10 cellular contexts compared by ENCODE assay signal in genomic region chr7:153886506-153887391, GRCh38.
DNase-seq lines count a peak whose midpoint lies in the region; ATAC-seq and TF ChIP-seq lines count a peak whose summit lies in the region.
"Had no signal": no experiment of that assay in that cellular context is flagged by ENCODE, and none has a peak within 500 bp of the region (broad histone marks: within the 10 kb centered on the region; RNA-seq: fewer than 3 reads in every experiment).

No MANE protein-coding gene starts in this region.

- H3K4me2 ChIP-seq in MM.1S (ENCODE audit: low read depth, low read length): no peak overlapping the region

- no peaks in the 10 kb centered on the region for H3K9me2 ChIP-seq in MM.1S (replicated peaks; ENCODE audit: insufficient read depth, low read length)

- ATAC-seq in GM18502 (IDR thresholded peaks at IDR 0.05; ENCODE audit: poor library complexity, unreplicated experiment) (no peak), GM19351 (IDR thresholded peaks at IDR 0.05; ENCODE audit: unreplicated experiment) (no peak), HG02852 (IDR thresholded peaks at IDR 0.05; ENCODE audit: unreplicated experiment) (no peak)
- ATAC-seq: Panc1 had no signal

- H3K9ac ChIP-seq in iPS-20b (ENCODE audit: low read depth, low read length) (no peak overlapping the region; the same call in 1 of the 2 replicates), skeletal muscle tissue (ENCODE audit: low read depth in 1 of 3, low read length in 3 of 3) (no peak overlapping the region), MM.1S (ENCODE audit: low read length) (no peak overlapping the region)

- DNase-seq in NCI-H1105 (lab: John Stamatoyannopoulos, UW) (peak; percentile 58), astrocyte of the cerebellum (ENCODE audit: low read depth) (no peak), MM.1S (no peak)
- DNase-seq: WERI-Rb-1 had no signal

- H3K4me3 ChIP-seq in astrocyte of the cerebellum (ENCODE audit: low read depth, low read length) (peak overlapping the region; percentile 24), iPS-20b (ENCODE audit: low read length) (peak overlapping the region; percentile 73), skeletal muscle tissue (ENCODE audit: low read length in 3 of 3) (peak overlapping the region in 2 of 3 donors; percentile 32 to 35), MM.1S (ENCODE audit: low read length) (no peak overlapping the region)

- H3K4me1 ChIP-seq in iPS-20b (ENCODE audit: insufficient read depth, low read length) (no peaks in the 10 kb centered on the region), skeletal muscle tissue (ENCODE audit: control insufficient read depth in 3 of 3, insufficient read depth in 3 of 3, low read length in 3 of 3) (peaks cover 0 to 6% (median 2%) of the 10 kb centered on the region in 3 donors), MM.1S (ENCODE audit: low read length) (no peaks in the 10 kb centered on the region)

- in situ Hi-C loops in astrocyte of the cerebellum (cut with HindIII; ENCODE audit: low sequenced_read_pairs): no loop called here

- no peaks in the 10 kb centered on the region for H4K20me1 ChIP-seq in MM.1S (ENCODE audit: insufficient read depth, low read length)

- no peaks in the 10 kb centered on the region for H3K79me2 ChIP-seq in MM.1S (ENCODE audit: low read length)

- H3F3A ChIP-seq in MM.1S (ENCODE audit: insufficient read depth, low read length): no peaks in the 10 kb centered on the region

- H3K9me3 ChIP-seq in iPS-20b (ENCODE audit: insufficient read depth, low read depth, low read length) (no peaks in the 10 kb centered on the region), skeletal muscle tissue (ENCODE audit: control insufficient read depth in 3 of 3, low read length in 3 of 3) (no peaks in the 10 kb centered on the region), MM.1S (replicated peaks; ENCODE audit: insufficient read depth, low read length) (no peaks in the 10 kb centered on the region)

- H3K36me3 ChIP-seq in iPS-20b (ENCODE audit: insufficient read depth, low read depth, low read length) (no peaks in the 10 kb centered on the region), skeletal muscle tissue (ENCODE audit: control insufficient read depth in 3 of 3, insufficient read depth in 3 of 3, low read length in 3 of 3) (no peaks in the 10 kb centered on the region), MM.1S (replicated peaks; ENCODE audit: insufficient read depth, low read length) (no peaks in the 10 kb centered on the region)
- H3K36me3 ChIP-seq: WERI-Rb-1 had no signal

- H3K27ac ChIP-seq in iPS-20b (ENCODE audit: low read length) (no peak overlapping the region), skeletal muscle tissue (ENCODE audit: low read depth, low read length) (no peak overlapping the region), MM.1S (ENCODE audit: low read length) (no peak overlapping the region)
- H3K27ac ChIP-seq: WERI-Rb-1 had no signal

- peaks cover 66% of the 10 kb centered on the region for H3K27me3 ChIP-seq in iPS-20b (ENCODE audit: insufficient read depth, low read length)
- peaks cover 25 to 38% (median 36%) of the 10 kb centered on the region in 3 donors for H3K27me3 ChIP-seq in skeletal muscle tissue (ENCODE audit: control insufficient read depth in 3 of 3, insufficient read depth in 3 of 3, low read length in 3 of 3)
- H3K27me3 ChIP-seq in MM.1S (replicated peaks; ENCODE audit: insufficient read depth, low read length): no peaks in the 10 kb centered on the region

- TF ChIP-seq CTCF in astrocyte of the cerebellum (IDR thresholded peaks at IDR 0.05; ENCODE audit: low read depth, low read length, missing control alignments) (no peak), MM.1S (IDR thresholded peaks at IDR 0.05; ENCODE audit: low read length) (no peak)

- H2AFZ ChIP-seq in MM.1S (ENCODE audit: low read length): no peak overlapping the region
